2 cellular contexts compared by ENCODE assay signal in genomic region chr7:43659549-43659896, GRCh38.
A peak's percentile ranks its signal among the peaks of the same experiment; 100 is the strongest.
TF ChIP-seq lines count a peak whose summit lies in the region.

No MANE protein-coding gene starts in this region.

TF ChIP-seq in GM23338, 12 proteins besides CTCF, POLR2A, EP300 and RAD21:
- TF ChIP-seq, protein P1, sequence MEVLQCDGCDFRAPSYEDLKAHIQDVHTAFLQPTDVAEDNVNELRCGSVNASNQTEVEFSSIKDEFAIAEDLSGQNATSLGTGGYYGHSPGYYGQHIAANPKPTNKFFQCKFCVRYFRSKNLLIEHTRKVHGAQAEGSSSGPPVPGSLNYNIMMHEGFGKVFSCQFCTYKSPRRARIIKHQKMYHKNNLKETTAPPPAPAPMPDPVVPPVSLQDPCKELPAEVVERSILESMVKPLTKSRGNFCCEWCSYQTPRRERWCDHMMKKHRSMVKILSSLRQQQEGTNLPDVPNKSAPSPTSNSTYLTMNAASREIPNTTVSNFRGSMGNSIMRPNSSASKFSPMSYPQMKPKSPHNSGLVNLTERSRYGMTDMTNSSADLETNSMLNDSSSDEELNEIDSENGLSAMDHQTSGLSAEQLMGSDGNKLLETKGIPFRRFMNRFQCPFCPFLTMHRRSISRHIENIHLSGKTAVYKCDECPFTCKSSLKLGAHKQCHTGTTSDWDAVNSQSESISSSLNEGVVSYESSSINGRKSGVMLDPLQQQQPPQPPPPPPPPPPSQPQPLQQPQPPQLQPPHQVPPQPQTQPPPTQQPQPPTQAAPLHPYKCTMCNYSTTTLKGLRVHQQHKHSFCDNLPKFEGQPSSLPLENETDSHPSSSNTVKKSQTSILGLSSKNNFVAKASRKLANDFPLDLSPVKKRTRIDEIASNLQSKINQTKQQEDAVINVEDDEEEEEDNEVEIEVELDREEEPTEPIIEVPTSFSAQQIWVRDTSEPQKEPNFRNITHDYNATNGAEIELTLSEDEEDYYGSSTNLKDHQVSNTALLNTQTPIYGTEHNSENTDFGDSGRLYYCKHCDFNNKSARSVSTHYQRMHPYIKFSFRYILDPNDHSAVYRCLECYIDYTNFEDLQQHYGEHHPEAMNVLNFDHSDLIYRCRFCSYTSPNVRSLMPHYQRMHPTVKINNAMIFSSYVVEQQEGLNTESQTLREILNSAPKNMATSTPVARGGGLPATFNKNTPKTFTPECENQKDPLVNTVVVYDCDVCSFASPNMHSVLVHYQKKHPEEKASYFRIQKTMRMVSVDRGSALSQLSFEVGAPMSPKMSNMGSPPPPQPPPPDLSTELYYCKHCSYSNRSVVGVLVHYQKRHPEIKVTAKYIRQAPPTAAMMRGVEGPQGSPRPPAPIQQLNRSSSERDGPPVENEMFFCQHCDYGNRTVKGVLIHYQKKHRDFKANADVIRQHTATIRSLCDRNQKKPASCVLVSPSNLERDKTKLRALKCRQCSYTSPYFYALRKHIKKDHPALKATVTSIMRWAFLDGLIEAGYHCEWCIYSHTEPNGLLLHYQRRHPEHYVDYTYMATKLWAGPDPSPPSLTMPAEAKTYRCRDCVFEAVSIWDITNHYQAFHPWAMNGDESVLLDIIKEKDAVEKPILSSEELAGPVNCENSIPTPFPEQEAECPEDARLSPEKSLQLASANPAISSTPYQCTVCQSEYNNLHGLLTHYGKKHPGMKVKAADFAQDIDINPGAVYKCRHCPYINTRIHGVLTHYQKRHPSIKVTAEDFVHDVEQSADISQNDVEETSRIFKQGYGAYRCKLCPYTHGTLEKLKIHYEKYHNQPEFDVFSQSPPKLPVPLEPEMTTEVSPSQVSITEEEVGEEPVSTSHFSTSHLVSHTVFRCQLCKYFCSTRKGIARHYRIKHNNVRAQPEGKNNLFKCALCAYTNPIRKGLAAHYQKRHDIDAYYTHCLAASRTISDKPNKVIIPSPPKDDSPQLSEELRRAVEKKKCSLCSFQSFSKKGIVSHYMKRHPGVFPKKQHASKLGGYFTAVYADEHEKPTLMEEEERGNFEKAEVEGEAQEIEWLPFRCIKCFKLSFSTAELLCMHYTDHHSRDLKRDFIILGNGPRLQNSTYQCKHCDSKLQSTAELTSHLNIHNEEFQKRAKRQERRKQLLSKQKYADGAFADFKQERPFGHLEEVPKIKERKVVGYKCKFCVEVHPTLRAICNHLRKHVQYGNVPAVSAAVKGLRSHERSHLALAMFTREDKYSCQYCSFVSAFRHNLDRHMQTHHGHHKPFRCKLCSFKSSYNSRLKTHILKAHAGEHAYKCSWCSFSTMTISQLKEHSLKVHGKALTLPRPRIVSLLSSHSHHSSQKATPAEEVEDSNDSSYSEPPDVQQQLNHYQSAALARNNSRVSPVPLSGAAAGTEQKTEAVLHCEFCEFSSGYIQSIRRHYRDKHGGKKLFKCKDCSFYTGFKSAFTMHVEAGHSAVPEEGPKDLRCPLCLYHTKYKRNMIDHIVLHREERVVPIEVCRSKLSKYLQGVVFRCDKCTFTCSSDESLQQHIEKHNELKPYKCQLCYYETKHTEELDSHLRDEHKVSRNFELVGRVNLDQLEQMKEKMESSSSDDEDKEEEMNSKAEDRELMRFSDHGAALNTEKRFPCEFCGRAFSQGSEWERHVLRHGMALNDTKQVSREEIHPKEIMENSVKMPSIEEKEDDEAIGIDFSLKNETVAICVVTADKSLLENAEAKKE (CRISPR knock-in tag; IDR thresholded peaks at IDR 0.05): no peak
- TF ChIP-seq EZH2 (IDR thresholded peaks at IDR 0.05; ENCODE audit: low read depth, unreplicated experiment): no peak
- TF ChIP-seq CREB1 (CRISPR knock-in tag; IDR thresholded peaks at IDR 0.05; ENCODE audit: low read depth): no peak
- no peak for TF ChIP-seq POLR2AphosphoS5 (IDR thresholded peaks at IDR 0.05; ENCODE audit: low read depth)
- no peak for TF ChIP-seq REST (IDR thresholded peaks at IDR 0.05; ENCODE audit: unreplicated experiment)
- no peak for TF ChIP-seq ZNF331 (CRISPR knock-in tag; IDR thresholded peaks at IDR 0.05; ENCODE audit: low read depth)
- TF ChIP-seq EZH2phosphoT487 (IDR thresholded peaks at IDR 0.05; ENCODE audit: unreplicated experiment): no peak
- TF ChIP-seq, protein P2, sequence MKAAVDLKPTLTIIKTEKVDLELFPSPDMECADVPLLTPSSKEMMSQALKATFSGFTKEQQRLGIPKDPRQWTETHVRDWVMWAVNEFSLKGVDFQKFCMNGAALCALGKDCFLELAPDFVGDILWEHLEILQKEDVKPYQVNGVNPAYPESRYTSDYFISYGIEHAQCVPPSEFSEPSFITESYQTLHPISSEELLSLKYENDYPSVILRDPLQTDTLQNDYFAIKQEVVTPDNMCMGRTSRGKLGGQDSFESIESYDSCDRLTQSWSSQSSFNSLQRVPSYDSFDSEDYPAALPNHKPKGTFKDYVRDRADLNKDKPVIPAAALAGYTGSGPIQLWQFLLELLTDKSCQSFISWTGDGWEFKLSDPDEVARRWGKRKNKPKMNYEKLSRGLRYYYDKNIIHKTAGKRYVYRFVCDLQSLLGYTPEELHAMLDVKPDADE (IDR thresholded peaks at IDR 0.05): no peak
- no peak for TF ChIP-seq NANOG (IDR thresholded peaks at IDR 0.05; ENCODE audit: borderline replicate concordance)
- no peak for TF ChIP-seq STAT1 (IDR thresholded peaks at IDR 0.05; ENCODE audit: unreplicated experiment)
- no peak for TF ChIP-seq ZNF114 (CRISPR knock-in tag; IDR thresholded peaks at IDR 0.05)
- no peak for TF ChIP-seq JUNB (IDR thresholded peaks at IDR 0.05; ENCODE audit: unreplicated experiment)

TF ChIP-seq in HepG2, 621 proteins besides CTCF, POLR2A, EP300 and RAD21 (continued from another document):
- TF ChIP-seq, protein P3, sequence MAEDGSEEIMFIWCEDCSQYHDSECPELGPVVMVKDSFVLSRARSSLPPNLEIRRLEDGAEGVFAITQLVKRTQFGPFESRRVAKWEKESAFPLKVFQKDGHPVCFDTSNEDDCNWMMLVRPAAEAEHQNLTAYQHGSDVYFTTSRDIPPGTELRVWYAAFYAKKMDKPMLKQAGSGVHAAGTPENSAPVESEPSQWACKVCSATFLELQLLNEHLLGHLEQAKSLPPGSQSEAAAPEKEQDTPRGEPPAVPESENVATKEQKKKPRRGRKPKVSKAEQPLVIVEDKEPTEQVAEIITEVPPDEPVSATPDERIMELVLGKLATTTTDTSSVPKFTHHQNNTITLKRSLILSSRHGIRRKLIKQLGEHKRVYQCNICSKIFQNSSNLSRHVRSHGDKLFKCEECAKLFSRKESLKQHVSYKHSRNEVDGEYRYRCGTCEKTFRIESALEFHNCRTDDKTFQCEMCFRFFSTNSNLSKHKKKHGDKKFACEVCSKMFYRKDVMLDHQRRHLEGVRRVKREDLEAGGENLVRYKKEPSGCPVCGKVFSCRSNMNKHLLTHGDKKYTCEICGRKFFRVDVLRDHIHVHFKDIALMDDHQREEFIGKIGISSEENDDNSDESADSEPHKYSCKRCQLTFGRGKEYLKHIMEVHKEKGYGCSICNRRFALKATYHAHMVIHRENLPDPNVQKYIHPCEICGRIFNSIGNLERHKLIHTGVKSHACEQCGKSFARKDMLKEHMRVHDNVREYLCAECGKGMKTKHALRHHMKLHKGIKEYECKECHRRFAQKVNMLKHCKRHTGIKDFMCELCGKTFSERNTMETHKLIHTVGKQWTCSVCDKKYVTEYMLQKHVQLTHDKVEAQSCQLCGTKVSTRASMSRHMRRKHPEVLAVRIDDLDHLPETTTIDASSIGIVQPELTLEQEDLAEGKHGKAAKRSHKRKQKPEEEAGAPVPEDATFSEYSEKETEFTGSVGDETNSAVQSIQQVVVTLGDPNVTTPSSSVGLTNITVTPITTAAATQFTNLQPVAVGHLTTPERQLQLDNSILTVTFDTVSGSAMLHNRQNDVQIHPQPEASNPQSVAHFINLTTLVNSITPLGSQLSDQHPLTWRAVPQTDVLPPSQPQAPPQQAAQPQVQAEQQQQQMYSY (CRISPR knock-in tag; IDR thresholded peaks at IDR 0.05): peak; percentile 95
- TF ChIP-seq PLSCR1 (CRISPR knock-in tag; IDR thresholded peaks at IDR 0.05; ENCODE audit: borderline replicate concordance) (no peak), TRAFD1 (CRISPR knock-in tag; IDR thresholded peaks at IDR 0.05; ENCODE audit: borderline replicate concordance) (no peak), ZNF263 (CRISPR knock-in tag; IDR thresholded peaks at IDR 0.05) (peak; percentile 97), ZNF343 (CRISPR knock-in tag; IDR thresholded peaks at IDR 0.05) (no peak), ZNF18 (CRISPR knock-in tag; IDR thresholded peaks at IDR 0.05; ENCODE audit: insufficient replicate concordance) (no peak), ZNF878 (CRISPR knock-in tag; IDR thresholded peaks at IDR 0.05) (no peak), FOXA3 (CRISPR knock-in tag; IDR thresholded peaks at IDR 0.05) (0 out of 2 replicates have a peak, but pooled peaks have one; percentile 11), ZNF441 (CRISPR knock-in tag; IDR thresholded peaks at IDR 0.05; ENCODE audit: borderline replicate concordance) (no peak), NPAS2 (CRISPR knock-in tag; IDR thresholded peaks at IDR 0.05; ENCODE audit: borderline replicate concordance) (no peak)
